In the genomic region with DNA sequence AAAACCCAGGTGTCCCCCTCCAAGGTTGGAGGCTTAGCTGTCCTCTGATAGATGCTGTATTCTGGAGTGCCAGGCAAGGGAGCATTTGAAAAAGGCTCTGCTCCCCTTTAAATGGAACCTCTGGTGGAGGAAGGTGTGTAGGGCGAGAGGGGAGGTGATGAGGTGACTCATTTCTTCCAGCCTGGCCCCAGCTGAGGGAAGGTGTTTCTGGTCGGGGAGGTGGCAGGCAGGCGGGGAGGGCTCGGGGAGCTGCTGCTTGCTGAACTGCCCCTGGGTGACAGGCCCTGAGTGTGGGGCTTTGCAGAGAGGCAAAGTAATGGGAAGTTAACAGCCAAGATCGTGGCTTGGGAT, we compare ENCODE assay signal across 8 cellular contexts. TPM values are rescaled to one million over a fixed set of nuclear protein-coding genes. Genes with fewer than 3 reads are reported as not detected.
DNase-seq lines count a peak whose midpoint lies in the region; ATAC-seq lines count a peak whose summit lies in the region.
"Had no signal": no experiment of that assay in that cellular context is flagged by ENCODE, and none has a peak within 500 bp of the region (broad histone marks: within the 10 kb centered on the region; RNA-seq: fewer than 3 reads in every experiment).

No MANE protein-coding gene starts in this region.

- H3K23ac ChIP-seq in mesenchymal stem cell (ENCODE audit: low read length in 2 of 2), result no peak overlapping the region

- peaks cover 36% of the 10 kb centered on the region for H3K36me3 Mint-ChIP-seq in activated naive CD8-positive, alpha-beta T cell treated with anti-CD3 and anti-CD28 coated beads, Interleukin-2, amount 10 ng/mL, durations not matched to agents 7 days and 5 days

- H4K8ac ChIP-seq in mesenchymal stem cell (ENCODE audit: low read length), result no peak overlapping the region

- no peaks in the 10 kb centered on the region for H3K79me1 ChIP-seq in mesenchymal stem cell (replicated peaks; ENCODE audit: low read length, poor library complexity, severe bottlenecking)

- no peak overlapping the region for H2BK12ac ChIP-seq in mesenchymal stem cell (ENCODE audit: low read length in 2 of 2)

- peak; percentile 77 for DNase-seq in T follicular helper cell (ENCODE audit: low read depth)
- DNase-seq in activated naive CD8-positive, alpha-beta T cell treated with anti-CD3 and anti-CD28 coated beads, Interleukin-2, amount 10 ng/mL, durations not matched to agents 7 days and 5 days, result peak; percentile 81
- peak; percentile 64 to 84 (median 78) for DNase-seq in stimulated activated CD4-positive, alpha-beta T cell treated with anti-CD3 and anti-CD28 coated beads, TNF-alpha, amount 100 ng/mL, for 48 hours (ENCODE audit: low read depth in 3 of 3)
- DNase-seq in dermis blood vessel endothelial cell, result no peak
- no peak for DNase-seq in mesenchymal stem cell
- DNase-seq in NCI-H146 treated with DMSO at 0.1 percent for 48 hours (lab: John Stamatoyannopoulos, UW; ENCODE audit: unreplicated experiment), result no peak

- peak overlapping the region; percentile 88 for H3K4me3 Mint-ChIP-seq in activated naive CD8-positive, alpha-beta T cell treated with anti-CD3 and anti-CD28 coated beads, Interleukin-2, amount 10 ng/mL, durations not matched to agents 7 days and 5 days

- H3K4me3 ChIP-seq in mesenchymal stem cell (ENCODE audit: insufficient read depth in 1 of 2, low read depth in 1 of 2, low read length in 2 of 2), result no peak overlapping the region

- H2AK5ac ChIP-seq in mesenchymal stem cell (ENCODE audit: low read length, severe bottlenecking), result no peak overlapping the region

- H3K36me3 ChIP-seq in mesenchymal stem cell (ENCODE audit: control insufficient read depth in 1 of 2, insufficient read depth in 2 of 2, low read depth in 1 of 2, low read length in 2 of 2), result no peaks in the 10 kb centered on the region

- no peak overlapping the region for H2BK120ac ChIP-seq in mesenchymal stem cell (ENCODE audit: low read depth, low read length)

- H3K9me3 Mint-ChIP-seq in activated naive CD8-positive, alpha-beta T cell treated with anti-CD3 and anti-CD28 coated beads, Interleukin-2, amount 10 ng/mL, durations not matched to agents 7 days and 5 days, result no peaks in the 10 kb centered on the region

- no peak overlapping the region for H2BK15ac ChIP-seq in mesenchymal stem cell (ENCODE audit: low read depth, poor library complexity, severe bottlenecking)

- H3K4me1 Mint-ChIP-seq in activated naive CD8-positive, alpha-beta T cell treated with anti-CD3 and anti-CD28 coated beads, Interleukin-2, amount 10 ng/mL, durations not matched to agents 7 days and 5 days, result peaks cover 78% of the 10 kb centered on the region

- no peak overlapping the region for H3K9ac ChIP-seq in mesenchymal stem cell (ENCODE audit: low read length)

- no peak overlapping the region for H3K14ac ChIP-seq in mesenchymal stem cell (ENCODE audit: low read length in 2 of 2)

- 58% methylated on average over 5 of the region's 5 CpGs for WGBS in mesenchymal stem cell

- peak overlapping the region; percentile 96 for H3K27ac Mint-ChIP-seq in activated naive CD8-positive, alpha-beta T cell treated with anti-CD3 and anti-CD28 coated beads, Interleukin-2, amount 10 ng/mL, durations not matched to agents 7 days and 5 days

- no peak overlapping the region for H2BK5ac ChIP-seq in mesenchymal stem cell (ENCODE audit: low read depth, low read length, poor library complexity, severe bottlenecking)

- no peak overlapping the region for H3K4me2 ChIP-seq in mesenchymal stem cell (ENCODE audit: low read length, poor library complexity, severe bottlenecking)

- no peak overlapping the region for H4K91ac ChIP-seq in mesenchymal stem cell (ENCODE audit: low read length)

- H2AFZ ChIP-seq in mesenchymal stem cell (ENCODE audit: low read depth, low read length), result no peak overlapping the region

- POLR2A ChIA-PET in activated naive CD8-positive, alpha-beta T cell treated with anti-CD3 and anti-CD28 coated beads, Interleukin-2, amount 10 ng/mL, durations not matched to agents 7 days and 5 days (lab: Charles Lee), result interaction anchor here (0.9 to 5.6 kb wide), 9 partner anchors 9 to 82 kb away, joined by 3 to 137 read pairs (median 8); a partner anchor contains a TSS

- H3K18ac ChIP-seq in mesenchymal stem cell (ENCODE audit: low read depth in 1 of 2, low read length in 2 of 2), result no peak overlapping the region

- peak; percentile 46 for ATAC-seq in GM21723 (IDR thresholded peaks at IDR 0.05; ENCODE audit: unreplicated experiment)
- ATAC-seq in activated naive CD8-positive, alpha-beta T cell treated with anti-CD3 and anti-CD28 coated beads, Interleukin-2, amount 10 ng/mL, durations not matched to agents 7 days and 5 days (ENCODE audit: low read depth), result peak; percentile 76

- H3K9me3 ChIP-seq in mesenchymal stem cell (ENCODE audit: control insufficient read depth, low read length), result no peaks in the 10 kb centered on the region

- peaks cover 25 to 51% of the 10 kb centered on the region in 2 experiments for H3K27me3 ChIP-seq in mesenchymal stem cell (ENCODE audit: control insufficient read depth in 1 of 2, insufficient read depth in 1 of 2, low read length in 2 of 2)

- peaks cover 5% of the 10 kb centered on the region for H3K4me1 ChIP-seq in mesenchymal stem cell (ENCODE audit: control insufficient read depth, insufficient read depth, low read depth, low read length)

- H3K4ac ChIP-seq in mesenchymal stem cell (ENCODE audit: low read depth in 1 of 2, low read length in 2 of 2), result no peak overlapping the region

- no peak overlapping the region for H3K27ac ChIP-seq in mesenchymal stem cell (ENCODE audit: low read length, poor library complexity, severe bottlenecking)

- H3K27me3 Mint-ChIP-seq in activated naive CD8-positive, alpha-beta T cell treated with anti-CD3 and anti-CD28 coated beads, Interleukin-2, amount 10 ng/mL, durations not matched to agents 7 days and 5 days, result no peaks in the 10 kb centered on the region

RNA-seq across cellular contexts. Expression of a gene that starts 18.8 kb away (rescaled TPM):
- total RNA-seq in activated naive CD8-positive, alpha-beta T cell treated with anti-CD3 and anti-CD28 coated beads, Interleukin-2, amount 10 ng/mL, durations not matched to agents 7 days and 5 days, result 100 to 1,000 TPM; 238 to 241 TPM
- total RNA-seq in dermis blood vessel endothelial cell, result 0.23 and 0.51 TPM in 2 replicates
- not detected for polyA plus RNA-seq in mesenchymal stem cell (2013, experiment 1 of 2)
- not detected for polyA plus RNA-seq in mesenchymal stem cell (2013, experiment 2 of 2)
- total RNA-seq: NCI-H460 had no signal

RNA-seq across cellular contexts. Expression of a gene that starts 57.1 kb away (rescaled TPM):
- total RNA-seq in activated naive CD8-positive, alpha-beta T cell treated with anti-CD3 and anti-CD28 coated beads, Interleukin-2, amount 10 ng/mL, durations not matched to agents 7 days and 5 days, result 10 to 100 TPM; 18.0 to 23.4 TPM
- 242 and 265 TPM in 2 replicates for total RNA-seq in dermis blood vessel endothelial cell
- polyA plus RNA-seq in mesenchymal stem cell (2013, experiment 1 of 2), result 226 TPM
- 236 TPM for polyA plus RNA-seq in mesenchymal stem cell (2013, experiment 2 of 2)

Comparison
In these comparisons a context has a peak if more than half of its experiments do, and no peak if none do; other contexts are left out.
1. DNase-seq: peak in T follicular helper cell (single experiment), activated naive CD8-positive, alpha-beta T cell treated with anti-CD3 and anti-CD28 coated beads, Interleukin-2, amount 10 ng/mL, durations not matched to agents 7 days and 5 days (single experiment) and stimulated activated CD4-positive, alpha-beta T cell treated with anti-CD3 and anti-CD28 coated beads, TNF-alpha, amount 100 ng/mL, for 48 hours (3 of 3); none in dermis blood vessel endothelial cell (single experiment), mesenchymal stem cell (single experiment) and NCI-H146 treated with DMSO at 0.1 percent for 48 hours (single experiment).
2. RNA of a gene that starts 18.8 kb away (total RNA-seq): 238 to 241 TPM in activated naive CD8-positive, alpha-beta T cell treated with anti-CD3 and anti-CD28 coated beads, Interleukin-2, amount 10 ng/mL, durations not matched to agents 7 days and 5 days; 0.23 to 0.51 TPM in dermis blood vessel endothelial cell; every median in the first group is over 100 times any median in the second.